Comparison of ENCODE assay signal across 18 cellular contexts in genomic region chr1:4617506-4617905, GRCh38. TPM values are rescaled to one million over a fixed set of nuclear protein-coding genes. Genes with fewer than 3 reads are reported as not detected.
DNase-seq lines count a peak whose midpoint lies in the region; ATAC-seq and TF ChIP-seq lines count a peak whose summit lies in the region.
"Had no signal": no experiment of that assay in that cellular context is flagged by ENCODE, and none has a peak within 500 bp of the region (broad histone marks: within the 10 kb centered on the region; RNA-seq: fewer than 3 reads in every experiment).

No MANE protein-coding gene starts in this region.

- no peaks in the 10 kb centered on the region for H4K20me1 ChIP-seq in osteoblast (ENCODE audit: insufficient read depth, low read length)

- no peaks in the 10 kb centered on the region for H3K79me2 ChIP-seq in osteoblast (ENCODE audit: insufficient read depth, low read length)

- TF ChIP-seq CTCF in chondrocyte (IDR thresholded peaks at IDR 0.05) (no peak), osteoblast (IDR thresholded peaks at IDR 0.05; ENCODE audit: extremely low read depth, low read depth, low read length) (no peak), right atrium auricular region (IDR thresholded peaks at IDR 0.05) (no peak)

- peak; percentile 80 for DNase-seq in chondrocyte (ENCODE audit: low spot score)
- DNase-seq in osteoblast (ENCODE audit: insufficient read length, low spot score, missing footprints) = peak; percentile 60
- DNase-seq in right atrium auricular region (ENCODE audit: low spot score) = no peak
- DNase-seq: C1 segment of cervical spinal cord; Calu3; CD4-positive, alpha-beta memory T cell; COR-L47; DMS53; DMS79 treated with DMSO at 0.1 percent for 48 hours; GF-D8; GM23248; H7 had no signal

- peaks cover 10% of the 10 kb centered on the region for H3K9me3 Mint-ChIP-seq in chondrocyte (ENCODE audit: low read depth)
- H3K9me3 Mint-ChIP-seq in stimulated activated memory B cell treated with anti-CD40 and anti-IgM and Interleukin-4, amounts not matched to agents 10 μg/mL and 1 μg/mL and 100 μg/mL, for 72 hours = no peaks in the 10 kb centered on the region
- H3K9me3 Mint-ChIP-seq: CD4-positive, alpha-beta memory T cell had no signal

- H3K9me3 ChIP-seq in osteoblast (ENCODE audit: low read depth, low read length) (no peaks in the 10 kb centered on the region), right atrium auricular region (no peaks in the 10 kb centered on the region)

- no peaks in the 10 kb centered on the region for H3K4me1 Mint-ChIP-seq in chondrocyte (ENCODE audit: low read depth)
- no peaks in the 10 kb centered on the region for H3K4me1 Mint-ChIP-seq in stimulated activated memory B cell treated with anti-CD40 and anti-IgM and Interleukin-4, amounts not matched to agents 10 μg/mL and 1 μg/mL and 100 μg/mL, for 72 hours
- H3K4me1 Mint-ChIP-seq: CD4-positive, alpha-beta memory T cell had no signal

- ATAC-seq in stimulated activated memory B cell treated with anti-CD40 and anti-IgM and Interleukin-4, amounts not matched to agents 10 μg/mL and 1 μg/mL and 100 μg/mL, for 72 hours = peak; percentile 45
- ATAC-seq in HG02759 (IDR thresholded peaks at IDR 0.05; ENCODE audit: unreplicated experiment) = no peak
- ATAC-seq in GM18909 (IDR thresholded peaks at IDR 0.05; ENCODE audit: poor library complexity, unreplicated experiment) = no peak
- ATAC-seq: HCT116 had no signal

- H3K4me2 ChIP-seq in osteoblast (ENCODE audit: insufficient read depth, low read length) = no peak overlapping the region

- H3K27me3 Mint-ChIP-seq in chondrocyte (ENCODE audit: low read depth) = no peaks in the 10 kb centered on the region
- H3K27me3 Mint-ChIP-seq in stimulated activated memory B cell treated with anti-CD40 and anti-IgM and Interleukin-4, amounts not matched to agents 10 μg/mL and 1 μg/mL and 100 μg/mL, for 72 hours = peaks cover 27% of the 10 kb centered on the region

- H3K27me3 ChIP-seq in osteoblast (ENCODE audit: insufficient read depth, low read length) (no peaks in the 10 kb centered on the region), right atrium auricular region (no peaks in the 10 kb centered on the region)

- no peak overlapping the region for H3K27ac ChIP-seq in osteoblast (ENCODE audit: low read depth, low read length)
- H3K27ac ChIP-seq in right atrium auricular region = no peak overlapping the region
- H3K27ac ChIP-seq: GM23248 had no signal

- H2AFZ ChIP-seq in osteoblast (ENCODE audit: low read length) = no peak overlapping the region
- H2AFZ ChIP-seq: GM23248 had no signal

- no peak overlapping the region for H3K4me3 Mint-ChIP-seq in chondrocyte (ENCODE audit: unreplicated experiment)
- no peak overlapping the region for H3K4me3 Mint-ChIP-seq in stimulated activated memory B cell treated with anti-CD40 and anti-IgM and Interleukin-4, amounts not matched to agents 10 μg/mL and 1 μg/mL and 100 μg/mL, for 72 hours
- H3K4me3 Mint-ChIP-seq: CD4-positive, alpha-beta memory T cell had no signal

- H3K36me3 Mint-ChIP-seq in chondrocyte (ENCODE audit: low read depth) = no peaks in the 10 kb centered on the region
- H3K36me3 Mint-ChIP-seq in stimulated activated memory B cell treated with anti-CD40 and anti-IgM and Interleukin-4, amounts not matched to agents 10 μg/mL and 1 μg/mL and 100 μg/mL, for 72 hours = no peaks in the 10 kb centered on the region
- H3K36me3 Mint-ChIP-seq: CD4-positive, alpha-beta memory T cell had no signal

- no peak overlapping the region for H3K27ac Mint-ChIP-seq in chondrocyte (ENCODE audit: unreplicated experiment)
- no peak overlapping the region for H3K27ac Mint-ChIP-seq in stimulated activated memory B cell treated with anti-CD40 and anti-IgM and Interleukin-4, amounts not matched to agents 10 μg/mL and 1 μg/mL and 100 μg/mL, for 72 hours
- H3K27ac Mint-ChIP-seq: CD4-positive, alpha-beta memory T cell had no signal

- H3K4me3 ChIP-seq in osteoblast (ENCODE audit: insufficient read depth, low read length) = no peak overlapping the region
- no peak overlapping the region for H3K4me3 ChIP-seq in right atrium auricular region
- H3K4me3 ChIP-seq: GM23248 had no signal

- H3K36me3 ChIP-seq in osteoblast (ENCODE audit: insufficient read depth, low read length) (no peaks in the 10 kb centered on the region), right atrium auricular region (no peaks in the 10 kb centered on the region)

- H3K4me1 ChIP-seq in osteoblast (ENCODE audit: insufficient read depth, low read length) (no peaks in the 10 kb centered on the region), right atrium auricular region (no peaks in the 10 kb centered on the region)

RNA-seq across cellular contexts. Expression of gene AJAP1, which starts 36.9 kb away (rescaled TPM):
- total RNA-seq in chondrocyte = 0.73 TPM in 1 of 3 replicates, not detected in the others
- total RNA-seq in osteoblast = 0.29 and 1.1 TPM in 2 replicates
- total RNA-seq in right atrium auricular region = under 1 TPM; 0.04 to 0.08 TPM
- total RNA-seq: A172, A673, Calu3 had no signal
